2 cellular contexts compared by ENCODE assay signal in the genomic region with DNA sequence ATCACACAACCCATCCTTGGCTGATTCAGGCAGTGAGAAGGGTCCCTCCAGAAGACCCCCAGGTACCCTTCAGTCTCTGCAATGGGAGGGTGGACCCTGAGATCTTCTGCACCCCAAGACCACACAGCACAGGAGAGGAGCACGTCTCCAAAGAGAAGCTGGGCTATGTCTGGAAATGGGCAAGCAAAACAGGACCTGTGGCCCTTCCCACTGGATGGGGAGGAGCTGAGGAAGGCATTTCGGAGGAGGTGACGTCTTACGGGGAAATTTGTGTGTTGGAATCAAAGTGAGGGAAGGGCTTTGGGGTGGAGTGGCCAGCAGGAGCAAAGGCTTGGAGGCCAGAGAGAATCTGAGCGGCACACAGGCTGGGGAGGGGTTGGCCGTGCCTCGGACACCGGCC.
TF ChIP-seq lines count a peak whose summit lies in the region.

No MANE protein-coding gene starts in this region.

TF ChIP-seq in A549, 52 proteins besides CTCF, POLR2A, EP300 and RAD21:
- TF ChIP-seq, protein P1, sequence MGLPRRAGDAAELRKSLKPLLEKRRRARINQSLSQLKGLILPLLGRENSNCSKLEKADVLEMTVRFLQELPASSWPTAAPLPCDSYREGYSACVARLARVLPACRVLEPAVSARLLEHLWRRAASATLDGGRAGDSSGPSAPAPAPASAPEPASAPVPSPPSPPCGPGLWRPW (IDR thresholded peaks at IDR 0.05) = no peak
- no peak for TF ChIP-seq NFE2L2 (conservative IDR thresholded peaks at IDR 0.05; ENCODE audit: low read length)
- TF ChIP-seq, protein P2, sequence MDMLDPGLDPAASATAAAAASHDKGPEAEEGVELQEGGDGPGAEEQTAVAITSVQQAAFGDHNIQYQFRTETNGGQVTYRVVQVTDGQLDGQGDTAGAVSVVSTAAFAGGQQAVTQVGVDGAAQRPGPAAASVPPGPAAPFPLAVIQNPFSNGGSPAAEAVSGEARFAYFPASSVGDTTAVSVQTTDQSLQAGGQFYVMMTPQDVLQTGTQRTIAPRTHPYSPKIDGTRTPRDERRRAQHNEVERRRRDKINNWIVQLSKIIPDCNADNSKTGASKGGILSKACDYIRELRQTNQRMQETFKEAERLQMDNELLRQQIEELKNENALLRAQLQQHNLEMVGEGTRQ (IDR thresholded peaks at IDR 0.05) = no peak
- TF ChIP-seq, protein P3, sequence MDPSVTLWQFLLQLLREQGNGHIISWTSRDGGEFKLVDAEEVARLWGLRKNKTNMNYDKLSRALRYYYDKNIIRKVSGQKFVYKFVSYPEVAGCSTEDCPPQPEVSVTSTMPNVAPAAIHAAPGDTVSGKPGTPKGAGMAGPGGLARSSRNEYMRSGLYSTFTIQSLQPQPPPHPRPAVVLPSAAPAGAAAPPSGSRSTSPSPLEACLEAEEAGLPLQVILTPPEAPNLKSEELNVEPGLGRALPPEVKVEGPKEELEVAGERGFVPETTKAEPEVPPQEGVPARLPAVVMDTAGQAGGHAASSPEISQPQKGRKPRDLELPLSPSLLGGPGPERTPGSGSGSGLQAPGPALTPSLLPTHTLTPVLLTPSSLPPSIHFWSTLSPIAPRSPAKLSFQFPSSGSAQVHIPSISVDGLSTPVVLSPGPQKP (IDR thresholded peaks at IDR 0.05; ENCODE audit: low read depth, low read length) = no peak
- TF ChIP-seq, protein P4, sequence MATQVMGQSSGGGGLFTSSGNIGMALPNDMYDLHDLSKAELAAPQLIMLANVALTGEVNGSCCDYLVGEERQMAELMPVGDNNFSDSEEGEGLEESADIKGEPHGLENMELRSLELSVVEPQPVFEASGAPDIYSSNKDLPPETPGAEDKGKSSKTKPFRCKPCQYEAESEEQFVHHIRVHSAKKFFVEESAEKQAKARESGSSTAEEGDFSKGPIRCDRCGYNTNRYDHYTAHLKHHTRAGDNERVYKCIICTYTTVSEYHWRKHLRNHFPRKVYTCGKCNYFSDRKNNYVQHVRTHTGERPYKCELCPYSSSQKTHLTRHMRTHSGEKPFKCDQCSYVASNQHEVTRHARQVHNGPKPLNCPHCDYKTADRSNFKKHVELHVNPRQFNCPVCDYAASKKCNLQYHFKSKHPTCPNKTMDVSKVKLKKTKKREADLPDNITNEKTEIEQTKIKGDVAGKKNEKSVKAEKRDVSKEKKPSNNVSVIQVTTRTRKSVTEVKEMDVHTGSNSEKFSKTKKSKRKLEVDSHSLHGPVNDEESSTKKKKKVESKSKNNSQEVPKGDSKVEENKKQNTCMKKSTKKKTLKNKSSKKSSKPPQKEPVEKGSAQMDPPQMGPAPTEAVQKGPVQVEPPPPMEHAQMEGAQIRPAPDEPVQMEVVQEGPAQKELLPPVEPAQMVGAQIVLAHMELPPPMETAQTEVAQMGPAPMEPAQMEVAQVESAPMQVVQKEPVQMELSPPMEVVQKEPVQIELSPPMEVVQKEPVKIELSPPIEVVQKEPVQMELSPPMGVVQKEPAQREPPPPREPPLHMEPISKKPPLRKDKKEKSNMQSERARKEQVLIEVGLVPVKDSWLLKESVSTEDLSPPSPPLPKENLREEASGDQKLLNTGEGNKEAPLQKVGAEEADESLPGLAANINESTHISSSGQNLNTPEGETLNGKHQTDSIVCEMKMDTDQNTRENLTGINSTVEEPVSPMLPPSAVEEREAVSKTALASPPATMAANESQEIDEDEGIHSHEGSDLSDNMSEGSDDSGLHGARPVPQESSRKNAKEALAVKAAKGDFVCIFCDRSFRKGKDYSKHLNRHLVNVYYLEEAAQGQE (IDR thresholded peaks at IDR 0.05) = no peak
- TF ChIP-seq HEYL (CRISPR knock-in tag; IDR thresholded peaks at IDR 0.05) = no peak
- no peak for TF ChIP-seq GATA3 (IDR thresholded peaks at IDR 0.05; ENCODE audit: borderline replicate concordance)
- no peak for TF ChIP-seq RARB (CRISPR knock-in tag; IDR thresholded peaks at IDR 0.05)
- TF ChIP-seq ZFP36 (IDR thresholded peaks at IDR 0.05; ENCODE audit: borderline replicate concordance, partially characterized antibody) = no peak
- TF ChIP-seq, protein P5, sequence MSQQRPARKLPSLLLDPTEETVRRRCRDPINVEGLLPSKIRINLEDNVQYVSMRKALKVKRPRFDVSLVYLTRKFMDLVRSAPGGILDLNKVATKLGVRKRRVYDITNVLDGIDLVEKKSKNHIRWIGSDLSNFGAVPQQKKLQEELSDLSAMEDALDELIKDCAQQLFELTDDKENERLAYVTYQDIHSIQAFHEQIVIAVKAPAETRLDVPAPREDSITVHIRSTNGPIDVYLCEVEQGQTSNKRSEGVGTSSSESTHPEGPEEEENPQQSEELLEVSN (IDR thresholded peaks at IDR 0.05; ENCODE audit: borderline replicate concordance, low read depth) = no peak
- no peak for TF ChIP-seq FOXS1 (CRISPR knock-in tag; IDR thresholded peaks at IDR 0.05)
- TF ChIP-seq PHF8 (IDR thresholded peaks at IDR 0.05; ENCODE audit: borderline replicate concordance, low read depth) = no peak
- no peak for TF ChIP-seq ZSCAN20 (CRISPR knock-in tag; IDR thresholded peaks at IDR 0.05)
- TF ChIP-seq TFCP2L1 (CRISPR knock-in tag; IDR thresholded peaks at IDR 0.05) = no peak
- no peak for TF ChIP-seq CEBPB (IDR thresholded peaks at IDR 0.05)
- no peak for TF ChIP-seq EHMT2 (IDR thresholded peaks at IDR 0.05; ENCODE audit: low read depth)
- TF ChIP-seq MAFK (IDR thresholded peaks at IDR 0.05; ENCODE audit: partially characterized antibody) = no peak
- no peak for TF ChIP-seq CHD4 (IDR thresholded peaks at IDR 0.05; ENCODE audit: borderline replicate concordance)
- TF ChIP-seq SREBF2 (IDR thresholded peaks at IDR 0.05) = no peak
TF ChIP-seq in A549: peak in this region for 0.

TF ChIP-seq in HepG2, 621 proteins besides CTCF, POLR2A, EP300 and RAD21:
- TF ChIP-seq TOE1 (CRISPR knock-in tag; IDR thresholded peaks at IDR 0.05) (no peak), SMYD3 (CRISPR knock-in tag; IDR thresholded peaks at IDR 0.05) (no peak), ZNF501 (CRISPR knock-in tag; IDR thresholded peaks at IDR 0.05) (no peak)
- TF ChIP-seq, protein P6, sequence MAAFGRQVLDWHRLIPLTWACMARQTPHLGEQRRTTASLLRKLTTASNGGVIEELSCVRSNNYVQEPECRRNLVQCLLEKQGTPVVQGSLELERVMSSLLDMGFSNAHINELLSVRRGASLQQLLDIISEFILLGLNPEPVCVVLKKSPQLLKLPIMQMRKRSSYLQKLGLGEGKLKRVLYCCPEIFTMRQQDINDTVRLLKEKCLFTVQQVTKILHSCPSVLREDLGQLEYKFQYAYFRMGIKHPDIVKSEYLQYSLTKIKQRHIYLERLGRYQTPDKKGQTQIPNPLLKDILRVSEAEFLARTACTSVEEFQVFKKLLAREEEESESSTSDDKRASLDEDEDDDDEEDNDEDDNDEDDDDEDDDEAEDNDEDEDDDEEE (CRISPR knock-in tag; IDR thresholded peaks at IDR 0.05) = no peak
- TF ChIP-seq, protein P7, sequence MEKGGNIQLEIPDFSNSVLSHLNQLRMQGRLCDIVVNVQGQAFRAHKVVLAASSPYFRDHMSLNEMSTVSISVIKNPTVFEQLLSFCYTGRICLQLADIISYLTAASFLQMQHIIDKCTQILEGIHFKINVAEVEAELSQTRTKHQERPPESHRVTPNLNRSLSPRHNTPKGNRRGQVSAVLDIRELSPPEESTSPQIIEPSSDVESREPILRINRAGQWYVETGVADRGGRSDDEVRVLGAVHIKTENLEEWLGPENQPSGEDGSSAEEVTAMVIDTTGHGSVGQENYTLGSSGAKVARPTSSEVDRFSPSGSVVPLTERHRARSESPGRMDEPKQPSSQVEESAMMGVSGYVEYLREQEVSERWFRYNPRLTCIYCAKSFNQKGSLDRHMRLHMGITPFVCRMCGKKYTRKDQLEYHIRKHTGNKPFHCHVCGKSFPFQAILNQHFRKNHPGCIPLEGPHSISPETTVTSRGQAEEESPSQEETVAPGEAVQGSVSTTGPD (CRISPR knock-in tag; IDR thresholded peaks at IDR 0.05) = no peak
- TF ChIP-seq, protein P8, sequence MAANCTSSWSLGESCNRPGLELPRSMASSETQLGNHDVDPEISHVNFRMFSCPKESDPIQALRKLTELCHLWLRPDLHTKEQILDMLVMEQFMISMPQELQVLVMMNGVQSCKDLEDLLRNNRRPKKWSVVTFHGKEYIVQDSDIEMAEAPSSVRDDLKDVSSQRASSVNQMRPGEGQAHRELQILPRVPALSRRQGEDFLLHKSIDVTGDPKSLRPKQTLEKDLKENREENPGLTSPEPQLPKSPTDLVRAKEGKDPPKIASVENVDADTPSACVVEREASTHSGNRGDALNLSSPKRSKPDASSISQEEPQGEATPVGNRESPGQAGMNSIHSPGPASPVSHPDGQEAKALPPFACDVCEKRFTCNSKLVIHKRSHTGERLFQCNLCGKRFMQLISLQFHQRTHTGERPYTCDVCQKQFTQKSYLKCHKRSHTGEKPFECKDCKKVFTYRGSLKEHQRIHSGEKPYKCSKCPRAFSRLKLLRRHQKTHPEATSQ (CRISPR knock-in tag; IDR thresholded peaks at IDR 0.05; ENCODE audit: borderline replicate concordance) = no peak
